In the genomic region with DNA sequence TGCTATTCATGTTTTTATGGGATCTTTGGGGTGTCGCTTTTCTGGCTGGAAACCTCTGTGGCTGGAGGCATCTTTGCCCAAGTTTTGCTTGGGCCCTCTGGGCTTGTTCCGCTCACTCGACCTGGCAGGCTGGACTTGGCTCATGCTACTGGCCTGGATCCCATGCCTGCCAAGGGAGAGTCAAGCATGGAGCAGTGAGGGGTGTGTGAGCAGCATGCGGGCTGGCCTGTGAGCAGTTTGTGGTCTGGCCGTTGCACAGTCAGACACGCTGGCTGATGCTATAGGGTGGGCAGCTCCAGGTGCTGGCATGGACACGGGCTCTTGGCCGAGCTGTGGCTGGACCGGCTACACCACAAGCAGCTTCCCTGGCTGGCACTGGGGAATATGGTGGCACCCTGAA, we compare ENCODE assay signal across 17 cellular contexts.
A peak's percentile ranks its signal among the peaks of the same experiment; 100 is the strongest.
DNase-seq lines count a peak whose midpoint lies in the region; ATAC-seq and TF ChIP-seq lines count a peak whose summit lies in the region.
"Had no signal": no experiment of that assay in that cellular context is flagged by ENCODE, and none has a peak within 500 bp of the region (broad histone marks: within the 10 kb centered on the region; RNA-seq: fewer than 3 reads in every experiment).

No MANE protein-coding gene starts in this region.

- intact Hi-C loops in Caco-2 (cut with micrococcal nuclease; ENCODE audit: unreplicated experiment), result no loop called here

- CTCF ChIA-PET in Caco-2 (lab: Charles Lee), result no interaction called here

- H3K9me3 ChIP-seq in neuronal stem cell (replicated peaks in 1 of 2; ENCODE audit: control insufficient read depth in 2 of 2, insufficient read depth in 1 of 2, low read depth in 1 of 2, low read length in 2 of 2) (no peaks in the 10 kb centered on the region), Caco-2 (no peaks in the 10 kb centered on the region)

- H3K14ac ChIP-seq in neuronal stem cell (ENCODE audit: low read length), result peak overlapping the region; percentile 41

- H3K36me3 Mint-ChIP-seq in activated naive CD4-positive, alpha-beta T cell treated with anti-CD3 and anti-CD28 coated beads, Interleukin-2, amount 50 U/mL, for 24 hours, result peaks cover 1% of the 10 kb centered on the region
- H3K36me3 Mint-ChIP-seq in Caco-2 (ENCODE audit: insufficient read depth, unreplicated experiment), result no peaks in the 10 kb centered on the region
- H3K36me3 Mint-ChIP-seq: CD4-positive, CD25-positive, alpha-beta regulatory T cell had no signal

- no peak for DNase-seq in activated naive CD4-positive, alpha-beta T cell (lab: John Stamatoyannopoulos, UW)
- peak; percentile 19 for DNase-seq in Ammon's horn (ENCODE audit: low spot score)
- DNase-seq in cerebellar cortex (ENCODE audit: low spot score), result peak; percentile 3
- no peak for DNase-seq in neuronal stem cell (ENCODE audit: low spot score)
- DNase-seq in Caco-2, result no peak
- DNase-seq: AML-193; Calu3; CD4-positive, CD25-positive, alpha-beta regulatory T cell; DMS 273 treated with DMSO at 0.1 percent for 48 hours; H9 had no signal

- H3K4me2 ChIP-seq in neuronal stem cell (ENCODE audit: insufficient read depth, low read length, poor library complexity, severe bottlenecking), result no peak overlapping the region
- H3K4me2 ChIP-seq: BLaER1 treated with 17β-estradiol and CSF1 and Interleukin-3, amounts not matched to agents 10 nM and 100 nM; GM23338 had no signal

- H3K27ac ChIP-seq in neuronal stem cell (replicated peaks; ENCODE audit: low read length), result no peak overlapping the region
- H3K27ac ChIP-seq: 22Rv1; BLaER1 treated with 17β-estradiol and CSF1 and Interleukin-3, amounts not matched to agents 10 nM and 100 nM had no signal

- H3K9ac ChIP-seq in neuronal stem cell (ENCODE audit: low read depth, low read length, poor library complexity), result no peak overlapping the region
- H3K9ac ChIP-seq: BLaER1 treated with 17β-estradiol and CSF1 and Interleukin-3, amounts not matched to agents 10 nM and 100 nM had no signal

- no peak overlapping the region for H2BK15ac ChIP-seq in neuronal stem cell (ENCODE audit: low read length)

- ATAC-seq in HG03045 (IDR thresholded peaks at IDR 0.05; ENCODE audit: unreplicated experiment) (no peak), GM19328 (IDR thresholded peaks at IDR 0.05; ENCODE audit: unreplicated experiment) (no peak)
- ATAC-seq: GM12878, GM23338 had no signal

- no peak overlapping the region for H2BK5ac ChIP-seq in neuronal stem cell (ENCODE audit: low read length)

- H3K4me1 Mint-ChIP-seq in activated naive CD4-positive, alpha-beta T cell treated with anti-CD3 and anti-CD28 coated beads, Interleukin-2, amount 50 U/mL, for 24 hours, result peaks cover 15% of the 10 kb centered on the region
- H3K4me1 Mint-ChIP-seq in Caco-2 (ENCODE audit: low read depth, unreplicated experiment), result no peaks in the 10 kb centered on the region

- no peak overlapping the region for H4K8ac ChIP-seq in neuronal stem cell (ENCODE audit: low read depth, low read length)

- H2BK12ac ChIP-seq in neuronal stem cell (ENCODE audit: low read length), result no peak overlapping the region

- H3K9me3 Mint-ChIP-seq in activated naive CD4-positive, alpha-beta T cell treated with anti-CD3 and anti-CD28 coated beads, Interleukin-2, amount 50 U/mL, for 24 hours, result no peaks in the 10 kb centered on the region
- no peaks in the 10 kb centered on the region for H3K9me3 Mint-ChIP-seq in Caco-2 (ENCODE audit: unreplicated experiment)

- WGBS in neuronal stem cell (ENCODE audit: extremely low coverage in 2 of 2, insufficient read length in 2 of 2, insufficient replicate concordance in 1 of 2), 2 donors, result no CpG with 5 or more reads among the region's 9 CpGs

- no peaks in the 10 kb centered on the region for H3K27me3 Mint-ChIP-seq in activated naive CD4-positive, alpha-beta T cell treated with anti-CD3 and anti-CD28 coated beads, Interleukin-2, amount 50 U/mL, for 24 hours
- no peaks in the 10 kb centered on the region for H3K27me3 Mint-ChIP-seq in Caco-2 (ENCODE audit: insufficient read depth, unreplicated experiment)

- no peak overlapping the region for H3K4me3 Mint-ChIP-seq in activated naive CD4-positive, alpha-beta T cell treated with anti-CD3 and anti-CD28 coated beads, Interleukin-2, amount 50 U/mL, for 24 hours
- H3K4me3 Mint-ChIP-seq in Caco-2 (ENCODE audit: unreplicated experiment), result no peak overlapping the region
- H3K4me3 Mint-ChIP-seq: CD4-positive, CD25-positive, alpha-beta regulatory T cell; GM23338; H9 had no signal

- POLR2A ChIA-PET in Caco-2 (lab: Charles Lee), result no interaction called here

- no peak overlapping the region for H3K4ac ChIP-seq in neuronal stem cell (ENCODE audit: low read length)

- no peak overlapping the region for H2AFZ ChIP-seq in neuronal stem cell (ENCODE audit: low read length)
- H2AFZ ChIP-seq: GM23338 had no signal

- peak overlapping the region; percentile 47 for H3K27ac Mint-ChIP-seq in activated naive CD4-positive, alpha-beta T cell treated with anti-CD3 and anti-CD28 coated beads, Interleukin-2, amount 50 U/mL, for 24 hours
- no peak overlapping the region for H3K27ac Mint-ChIP-seq in Caco-2 (ENCODE audit: unreplicated experiment)
- H3K27ac Mint-ChIP-seq: CD4-positive, CD25-positive, alpha-beta regulatory T cell; GM23338; H9 had no signal

- peak overlapping the region; percentile 68 for H3K18ac ChIP-seq in neuronal stem cell (ENCODE audit: low read length)

- no peak overlapping the region for H4K91ac ChIP-seq in neuronal stem cell (ENCODE audit: low read depth, low read length, poor library complexity)

- no peaks in the 10 kb centered on the region for H3K27me3 ChIP-seq in neuronal stem cell (ENCODE audit: control insufficient read depth in 3 of 3, insufficient read depth in 3 of 3, low read depth in 1 of 3, low read length in 3 of 3)
- H3K27me3 ChIP-seq in Caco-2 (replicated peaks; ENCODE audit: control insufficient read depth, insufficient read depth, low read length), result no peaks in the 10 kb centered on the region
- H3K27me3 ChIP-seq: BLaER1 treated with 17β-estradiol and CSF1 and Interleukin-3, amounts not matched to agents 10 nM and 100 nM had no signal

- H3K79me1 ChIP-seq in neuronal stem cell (ENCODE audit: low read depth, low read length), result no peaks in the 10 kb centered on the region

- H3K36me3 ChIP-seq in neuronal stem cell (replicated peaks in 1 of 2; ENCODE audit: control insufficient read depth in 2 of 2, insufficient read depth in 2 of 2, low read length in 2 of 2) (no peaks in the 10 kb centered on the region), Caco-2 (ENCODE audit: control insufficient read depth, insufficient read depth, low read length) (no peaks in the 10 kb centered on the region)
- H3K36me3 ChIP-seq: BLaER1 treated with 17β-estradiol and CSF1 and Interleukin-3, amounts not matched to agents 10 nM and 100 nM had no signal

- no peak overlapping the region for H3K23ac ChIP-seq in neuronal stem cell (ENCODE audit: low read depth, low read length, poor library complexity)

- peak overlapping the region in 1 of 2 donors; percentile 65 for H3K4me3 ChIP-seq in neuronal stem cell (ENCODE audit: low read length in 2 of 2)
- H3K4me3 ChIP-seq in Caco-2 (ENCODE audit: low read depth, low read length), result no peak overlapping the region
- H3K4me3 ChIP-seq: BLaER1 treated with 17β-estradiol and CSF1 and Interleukin-3, amounts not matched to agents 10 nM and 100 nM; GM12878; GM23338 had no signal

- H2BK120ac ChIP-seq in neuronal stem cell (ENCODE audit: low read depth, low read length), result no peak overlapping the region

- no peak overlapping the region for H2AK5ac ChIP-seq in neuronal stem cell (ENCODE audit: low read depth, low read length)

- no TSS peak for BruUV-seq in Caco-2 (replicated peaks; lab: Mats Ljungman, UMichigan)

- TF ChIP-seq CTCF in Caco-2 (IDR thresholded peaks at IDR 0.05; ENCODE audit: insufficient read depth in 1 of 2, low read depth in 1 of 2, low read length in 1 of 2, severe bottlenecking in 1 of 2, unreplicated experiment in 1 of 2), result no peak

- peaks cover 1 to 8% of the 10 kb centered on the region in 2 donors for H3K4me1 ChIP-seq in neuronal stem cell (ENCODE audit: control insufficient read depth in 2 of 2, insufficient read depth in 1 of 2, low read depth in 1 of 2, low read length in 2 of 2)
- no peaks in the 10 kb centered on the region for H3K4me1 ChIP-seq in Caco-2
- H3K4me1 ChIP-seq: BLaER1 treated with 17β-estradiol and CSF1 and Interleukin-3, amounts not matched to agents 10 nM and 100 nM had no signal

Comparison
In these comparisons a context has a peak if more than half of its experiments do, and no peak if none do; other contexts are left out.
1. DNase-seq: peak in Ammon's horn (single experiment) and cerebellar cortex (single experiment); none in activated naive CD4-positive, alpha-beta T cell (0 of 4), neuronal stem cell (single experiment) and Caco-2 (0 of 2).